8 cellular contexts compared by ENCODE assay signal in genomic region chr14:31205681-31206535, GRCh38. TPM values are rescaled to one million over a fixed set of nuclear protein-coding genes. Genes with fewer than 3 reads are reported as not detected.
DNase-seq lines count a peak whose midpoint lies in the region; ATAC-seq, FAIRE-seq and TF ChIP-seq lines count a peak whose summit lies in the region.

No MANE protein-coding gene starts in this region.

- peaks cover under 1% of the 10 kb centered on the region; the same call in 1 of the 2 replicates for H4K20me1 ChIP-seq in K562 (replicated peaks; ENCODE audit: control insufficient read depth, insufficient read depth, low read length)

- H3K9me3 Mint-ChIP-seq in activated CD4-positive, alpha-beta T cell treated with anti-CD3 and anti-CD28 coated beads, Interleukin-2, amount 10 ng/mL, durations not matched to agents 24 days and 14 days: no peaks in the 10 kb centered on the region

- no peaks in the 10 kb centered on the region for H3K9me3 ChIP-seq in K562 (replicated peaks; ENCODE audit: control insufficient read depth, insufficient read depth, low read depth, low read length)
- no peaks in the 10 kb centered on the region for H3K9me3 ChIP-seq in left lung
- no peaks in the 10 kb centered on the region for H3K9me3 ChIP-seq in thoracic aorta

- H3K4me1 ChIP-seq in K562 (replicated peaks in 1 of 2; ENCODE audit: control insufficient read depth in 2 of 2, insufficient read depth in 2 of 2, low read length in 2 of 2): peaks cover 6 to 10% of the 10 kb centered on the region in 2 experiments; a peak in 4 of 5 replicates
- H3K4me1 ChIP-seq in left lung: peaks cover 13 to 41% of the 10 kb centered on the region in 2 donors
- peaks cover 14 to 36% of the 10 kb centered on the region in 2 donors for H3K4me1 ChIP-seq in thoracic aorta (ENCODE audit: control insufficient read depth in 1 of 2, low read depth in 2 of 2)

- no peak for TF ChIP-seq CTCF in K562 (IDR thresholded peaks at IDR 0.05 in 2 of 3, conservative IDR thresholded peaks at IDR 0.05 in 1 of 3; ENCODE audit: insufficient read depth in 2 of 3, low read depth in 1 of 3, low read length in 3 of 3)
- TF ChIP-seq CTCF in left lung (IDR thresholded peaks at IDR 0.05): no peak
- TF ChIP-seq CTCF in thoracic aorta (IDR thresholded peaks at IDR 0.05): no peak

- TSS peak; percentile 62 for BruUV-seq in K562 (replicated peaks; lab: Mats Ljungman, UMichigan)

- in situ Hi-C loops in K562 (cut with MboI): no loop called here

- H3K9ac ChIP-seq in K562 (ENCODE audit: insufficient read depth in 1 of 2, low read depth in 2 of 2, low read length in 2 of 2): peak overlapping the region; percentile 97 to 98; a peak in 3 of 4 replicates

- peaks cover 33% of the 10 kb centered on the region for H3K36me3 ChIP-seq in K562 (ENCODE audit: control insufficient read depth, insufficient read depth, low read length)
- H3K36me3 ChIP-seq in left lung: peaks cover 0 to 23% of the 10 kb centered on the region in 2 donors
- H3K36me3 ChIP-seq in thoracic aorta: no peaks in the 10 kb centered on the region

- H3K9me1 ChIP-seq in K562 (ENCODE audit: control insufficient read depth, insufficient read depth, low read length): no peaks in the 10 kb centered on the region

- TF ChIP-seq EP300 in K562 (IDR thresholded peaks at IDR 0.05; ENCODE audit: low read length): no peak

- intact Hi-C loops in activated CD4-positive, alpha-beta T cell treated with anti-CD3 and anti-CD28 coated beads, Interleukin-2, amount 10 ng/mL, durations not matched to agents 24 days and 14 days (cut with micrococcal nuclease): loop anchor here (1.0 to 5.0 kb wide), 7 partner anchors 8 to 996 kb away; partner anchors contain the start of genes ARHGAP5, NUBPL, RNU6-7 and RNU6-8
- intact Hi-C loops in K562 (cut with micrococcal nuclease) (loop anchor here (5.0 kb wide), 2 partner anchors 36 to 151 kb away; no protein-coding TSS in a partner anchor), left lung (cut with DNase I) (no loop called here)

- peak overlapping the region; percentile 86 for H3K4me3 Mint-ChIP-seq in activated CD4-positive, alpha-beta T cell treated with anti-CD3 and anti-CD28 coated beads, Interleukin-2, amount 10 ng/mL, durations not matched to agents 24 days and 14 days

- H3K4me2 ChIP-seq in K562 (ENCODE audit: insufficient read depth, low read length): peak overlapping the region; percentile 83

- 0% methylated on average over 9 of the region's 9 CpGs for WGBS in K562 (ENCODE audit: insufficient coverage, low coverage, missing lambda C conversion rate)

- H3K4me1 Mint-ChIP-seq in activated CD4-positive, alpha-beta T cell treated with anti-CD3 and anti-CD28 coated beads, Interleukin-2, amount 10 ng/mL, durations not matched to agents 24 days and 14 days: peaks cover 33% of the 10 kb centered on the region

- H2AFZ ChIP-seq in K562 (ENCODE audit: low read depth, low read length): no peak overlapping the region

- DNase-seq in activated CD4-positive, alpha-beta T cell treated with anti-CD3 and anti-CD28 coated beads, Interleukin-2, amount 10 ng/mL, durations not matched to agents 24 days and 14 days: peak; percentile 69
- DNase-seq in activated CD4-positive, alpha-beta T cell treated with anti-CD3 and anti-CD28 coated beads, Interleukin-2, amount 50 U/mL, for 48 hours: no peak
- peak; percentile 23 for DNase-seq in NCI-H2171 (lab: John Stamatoyannopoulos, UW)
- DNase-seq in K562 (ENCODE audit: extremely low read depth in 1 of 4, low spot score in 3 of 4): peak in 3 of 4 experiments; percentile 10 to 57 (median 23)
- no peak for DNase-seq in left lung
- no peak for DNase-seq in thoracic aorta (ENCODE audit: low spot score)
- no peak for DNase-seq in stimulated activated CD4-positive, alpha-beta T cell treated with anti-CD3 and anti-CD28 coated beads, Interleukin-4, amount 100 ng/mL, for 4 hours

- H3K4me3 ChIP-seq in K562: peak overlapping the region; percentile 63
- H3K4me3 ChIP-seq in left lung: peak overlapping the region; percentile 79 to 81
- peak overlapping the region; percentile 86 for H3K4me3 ChIP-seq in thoracic aorta

- TF ChIP-seq RAD21 in K562 (CRISPR knock-in tag; conservative IDR thresholded peaks at IDR 0.05 in 1 of 2, IDR thresholded peaks at IDR 0.05 in 1 of 2): no peak

- peaks cover 30% of the 10 kb centered on the region for H3K36me3 Mint-ChIP-seq in activated CD4-positive, alpha-beta T cell treated with anti-CD3 and anti-CD28 coated beads, Interleukin-2, amount 10 ng/mL, durations not matched to agents 24 days and 14 days (ENCODE audit: low read depth)

- FAIRE-seq in K562 (lab: Jason Lieb, UNC): peak; percentile 78

- H3K27me3 Mint-ChIP-seq in activated CD4-positive, alpha-beta T cell treated with anti-CD3 and anti-CD28 coated beads, Interleukin-2, amount 10 ng/mL, durations not matched to agents 24 days and 14 days: no peaks in the 10 kb centered on the region

- H3K27ac Mint-ChIP-seq in activated CD4-positive, alpha-beta T cell treated with anti-CD3 and anti-CD28 coated beads, Interleukin-2, amount 10 ng/mL, durations not matched to agents 24 days and 14 days: peak overlapping the region; percentile 68

- H3K27me3 ChIP-seq in K562 (ENCODE audit: control insufficient read depth in 2 of 2, insufficient read depth in 2 of 2, low read length in 2 of 2) (no peaks in the 10 kb centered on the region), left lung (no peaks in the 10 kb centered on the region), thoracic aorta (replicated peaks; ENCODE audit: insufficient read depth) (no peaks in the 10 kb centered on the region)

- H3K27ac ChIP-seq in K562 (ENCODE audit: extremely low read depth, low read depth, low read length) (peak overlapping the region; percentile 99), left lung (peak overlapping the region; percentile 99 to 100), thoracic aorta (peak overlapping the region; percentile 95 to 99)

- ATAC-seq in K562 (peak; percentile 31), left lung (no peak), thoracic aorta (ENCODE audit: insufficient number of reproducible peaks, low FRiP score, low read depth) (no peak), GM18870 (IDR thresholded peaks at IDR 0.05; ENCODE audit: unreplicated experiment) (no peak)

- POLR2A ChIA-PET in K562 (lab: Yijun Ruan, JAX): interaction anchor here (0.7 to 1.6 kb wide), 8 partner anchors 9 to 167 kb away, joined by 3 to 4 read pairs (median 3); no protein-coding TSS in a partner anchor

- TF ChIP-seq POLR2A in K562 (conservative IDR thresholded peaks at IDR 0.05): no peak

- CTCF ChIA-PET in K562 (lab: Yijun Ruan, JAX; ENCODE audit: low intra/inter-chr PET ratio): no interaction called here

- peaks cover 57% of the 10 kb centered on the region for H3K79me2 ChIP-seq in K562 (ENCODE audit: control insufficient read depth, insufficient read depth, low read length)

TF ChIP-seq in K562, 482 proteins besides CTCF, POLR2A, EP300 and RAD21 (continues in another document):
- no peak for TF ChIP-seq KLF13 (tag; IDR thresholded peaks at IDR 0.05; ENCODE audit: borderline replicate concordance, low read depth)
- TF ChIP-seq MECOM (CRISPR knock-in tag; IDR thresholded peaks at IDR 0.05): no peak
- no peak for TF ChIP-seq PREB (CRISPR knock-in tag; IDR thresholded peaks at IDR 0.05)
- TF ChIP-seq WHSC1 (IDR thresholded peaks at IDR 0.05; ENCODE audit: low read length): no peak
- no peak for TF ChIP-seq STAT5B (CRISPR knock-in tag; IDR thresholded peaks at IDR 0.05)
- no peak for TF ChIP-seq MYNN (IDR thresholded peaks at IDR 0.05)
- no peak for TF ChIP-seq MYNN (CRISPR knock-in tag; IDR thresholded peaks at IDR 0.05)
- TF ChIP-seq ZNF740 (CRISPR knock-in tag; IDR thresholded peaks at IDR 0.05): no peak
- TF ChIP-seq ZNF740 (tag; IDR thresholded peaks at IDR 0.05): no peak
- TF ChIP-seq C11orf30 (IDR thresholded peaks at IDR 0.05; ENCODE audit: low read depth): peak; percentile 76

RNA-seq across cellular contexts. Expression of gene HECTD1, which starts 1.7 kb away (rescaled TPM):
- total RNA-seq in activated CD4-positive, alpha-beta T cell treated with anti-CD3 and anti-CD28 coated beads, Interleukin-2, amount 10 ng/mL, durations not matched to agents 24 days and 14 days: 116 TPM in 2 replicates
- 177 and 415 TPM in 2 replicates for total RNA-seq in K562 (2011; cell fraction: chromatin; rRNA removed; ENCODE audit: low replicate concordance)
- 74.5 and 93.7 TPM in 2 replicates for total RNA-seq in K562 (2011; cell fraction: nucleolus; rRNA removed)
- 146 and 178 TPM in 2 replicates for total RNA-seq in K562 (2011; cell fraction: nucleoplasm; rRNA removed)
- total RNA-seq in K562 (2014; rRNA removed): 78.1 and 78.8 TPM in 2 replicates
- total RNA-seq in K562 (2014; rRNA removed; fragmentation: Illumina TruSeq; extraction: Trizol): 111 and 118 TPM in 2 replicates
- 101 and 107 TPM in 2 replicates for total RNA-seq in K562 (2015; rRNA removed; fragmentation: Illumina TruSeq; extraction: Trizol)
- total RNA-seq in K562 (2021): 90.4 and 90.9 TPM in 2 replicates
- 91.9 and 96.3 TPM in 2 replicates for polyA plus RNA-seq in K562 (2011; rRNA removed)
- polyA plus RNA-seq in K562 (2011; cell fraction: cytosol; rRNA removed): 33.4 and 48.7 TPM in 2 replicates
- 139 and 144 TPM in 2 replicates for polyA plus RNA-seq in K562 (2011; cell fraction: nucleus; rRNA removed)
- 50.0 and 52.2 TPM in 2 replicates for polyA plus RNA-seq in K562 (2012)
- polyA plus RNA-seq in K562 (2014; fragmentation: Illumina TruSeq; extraction: Trizol): 56.5 and 62.8 TPM in 2 replicates
- polyA plus RNA-seq in K562 (2014; fragmentation: Nextera tagmentation; extraction: Ambion mirVana): 10 to 100 TPM; 27.9 to 37.2 TPM
- 47.9 and 48.0 TPM in 2 replicates for polyA plus RNA-seq in K562 (2014; rRNA removed)
- polyA minus RNA-seq in K562 (2011; rRNA and poly(A)+ RNA removed): 333 and 390 TPM in 2 replicates
- 93.5 and 122 TPM in 2 replicates for polyA minus RNA-seq in K562 (2011; cell fraction: cytosol; rRNA and poly(A)+ RNA removed)
- polyA minus RNA-seq in K562 (2011; cell fraction: nucleus; rRNA and poly(A)+ RNA removed): 108 and 146 TPM in 2 replicates
- total RNA-seq in left lung: 100 to 1,000 TPM; 160 to 165 TPM
- total RNA-seq in thoracic aorta: 100 to 1,000 TPM in 1 of 2 donors, 10 to 100 TPM in 1; 82.6 to 185 TPM

Comparison
In these comparisons a context has a peak if more than half of its experiments do, and no peak if none do; other contexts are left out.
1. DNase-seq: peak in activated CD4-positive, alpha-beta T cell treated with anti-CD3 and anti-CD28 coated beads, Interleukin-2, amount 10 ng/mL, durations not matched to agents 24 days and 14 days (single experiment), NCI-H2171 (single experiment) and K562 (3 of 4); none in activated CD4-positive, alpha-beta T cell treated with anti-CD3 and anti-CD28 coated beads, Interleukin-2, amount 50 U/mL, for 48 hours (0 of 2), left lung (0 of 2), thoracic aorta (single experiment) and stimulated activated CD4-positive, alpha-beta T cell treated with anti-CD3 and anti-CD28 coated beads, Interleukin-4, amount 100 ng/mL, for 4 hours (0 of 2).
2. intact Hi-C loops: an anchor here in activated CD4-positive, alpha-beta T cell treated with anti-CD3 and anti-CD28 coated beads, Interleukin-2, amount 10 ng/mL, durations not matched to agents 24 days and 14 days (1.0 to 5.0 kb wide) and K562 (5.0 kb wide); none called in left lung.
3. Peak in every context shown above with its lines, with median percentiles within 50 percentile points of each other: H3K27ac ChIP-seq and H3K4me3 ChIP-seq.